11 cellular contexts compared by ENCODE assay signal in the genomic region with DNA sequence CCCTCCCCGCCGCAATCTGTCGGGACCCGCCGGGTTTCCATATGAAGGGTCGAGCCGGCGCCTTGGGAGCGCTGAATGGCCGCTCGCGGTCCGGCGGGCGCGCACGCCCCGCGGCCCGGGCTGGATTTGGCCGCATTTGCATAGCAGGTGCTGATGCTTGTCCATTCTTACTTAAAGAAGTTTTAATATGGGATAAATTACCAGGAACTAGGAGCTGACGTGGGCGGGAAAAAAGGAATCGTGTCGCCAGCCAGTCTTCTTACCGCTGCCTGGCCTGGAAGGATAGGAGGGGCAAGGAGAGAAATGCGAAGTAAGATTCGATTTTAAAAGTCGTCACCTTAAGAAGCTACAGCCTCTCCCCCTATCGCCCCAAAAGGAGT. TPM values are rescaled to one million over a fixed set of nuclear protein-coding genes. Genes with fewer than 3 reads are reported as not detected.
A peak's percentile ranks its signal among the peaks of the same experiment; 100 is the strongest.
DNase-seq lines count a peak whose midpoint lies in the region; ATAC-seq lines count a peak whose summit lies in the region.
"Had no signal": no experiment of that assay in that cellular context is flagged by ENCODE, and none has a peak within 500 bp of the region (broad histone marks: within the 10 kb centered on the region; RNA-seq: fewer than 3 reads in every experiment).

No MANE protein-coding gene starts in this region.

- no peak for DNase-seq in activated CD8-positive, alpha-beta T cell treated with anti-CD3 and anti-CD28 coated beads, Interleukin-2, amount 10 ng/mL, durations not matched to agents 7 days and 5 days
- DNase-seq in iPS-NIHi11 (ENCODE audit: low spot score) = peak; percentile 43
- no peak for DNase-seq in 8988T
- no peak for DNase-seq in inferior parietal cortex (ENCODE audit: extremely low spot score)
- DNase-seq in stimulated activated naive CD4-positive, alpha-beta T cell treated with Interleukin-2 at 50 U/mL for 16 hours (lab: John Stamatoyannopoulos, UW) = no peak
- DNase-seq in EL = no peak
- DNase-seq: activated CD4-positive, alpha-beta T cell treated with anti-CD3 and anti-CD28 coated beads, Interleukin-2, amount 50 U/mL, for 48 hours; NCI-H2227 treated with DMSO at 0.1 percent for 48 hours; stimulated activated CD4-positive, alpha-beta T cell treated with anti-CD3 and anti-CD28 coated beads, Interleukin-4, amount 100 ng/mL, for 1 hour had no signal

- CTCF ChIA-PET in activated CD8-positive, alpha-beta T cell treated with anti-CD3 and anti-CD28 coated beads, Interleukin-2, amount 10 ng/mL, durations not matched to agents 7 days and 5 days (lab: Charles Lee) = interaction anchor here (0.6 to 1.1 kb wide), 3 partner anchors 22 to 83 kb away, joined by 3 to 5 read pairs (median 4); no protein-coding TSS in a partner anchor

- H3K27ac ChIP-seq in skeletal muscle tissue (ENCODE audit: low read depth, low read length) = no peak overlapping the region

- peaks cover 0 to 15% (median 6%) of the 10 kb centered on the region in 3 donors for H3K4me1 ChIP-seq in skeletal muscle tissue (ENCODE audit: control insufficient read depth in 3 of 3, insufficient read depth in 3 of 3, low read length in 3 of 3)

- no peak overlapping the region for H3K27ac Mint-ChIP-seq in activated CD8-positive, alpha-beta T cell treated with anti-CD3 and anti-CD28 coated beads, Interleukin-2, amount 10 ng/mL, durations not matched to agents 7 days and 5 days

- H3K9me3 ChIP-seq in skeletal muscle tissue (ENCODE audit: control insufficient read depth in 3 of 3, low read length in 3 of 3) = no peaks in the 10 kb centered on the region

- H3K4me3 ChIP-seq in skeletal muscle tissue (ENCODE audit: low read length in 3 of 3) = peak overlapping the region; percentile 68 to 75 (median 70)

- peak overlapping the region; percentile 80 for H3K4me3 Mint-ChIP-seq in activated CD8-positive, alpha-beta T cell treated with anti-CD3 and anti-CD28 coated beads, Interleukin-2, amount 10 ng/mL, durations not matched to agents 7 days and 5 days

- H3K27me3 ChIP-seq in skeletal muscle tissue (ENCODE audit: control insufficient read depth in 3 of 3, insufficient read depth in 3 of 3, low read length in 3 of 3) = peaks cover 68 to 76% (median 71%) of the 10 kb centered on the region in 3 donors

- H3K4me1 Mint-ChIP-seq in activated CD8-positive, alpha-beta T cell treated with anti-CD3 and anti-CD28 coated beads, Interleukin-2, amount 10 ng/mL, durations not matched to agents 7 days and 5 days (ENCODE audit: low read depth) = peaks cover 12% of the 10 kb centered on the region

- H3K36me3 ChIP-seq in skeletal muscle tissue (ENCODE audit: control insufficient read depth in 3 of 3, insufficient read depth in 3 of 3, low read length in 3 of 3) = no peaks in the 10 kb centered on the region

- peaks cover 87% of the 10 kb centered on the region for H3K27me3 Mint-ChIP-seq in activated CD8-positive, alpha-beta T cell treated with anti-CD3 and anti-CD28 coated beads, Interleukin-2, amount 10 ng/mL, durations not matched to agents 7 days and 5 days (ENCODE audit: low read depth)

- H3K9me3 Mint-ChIP-seq in activated CD8-positive, alpha-beta T cell treated with anti-CD3 and anti-CD28 coated beads, Interleukin-2, amount 10 ng/mL, durations not matched to agents 7 days and 5 days (ENCODE audit: insufficient read depth) = no peaks in the 10 kb centered on the region

- H3K36me3 Mint-ChIP-seq in activated CD8-positive, alpha-beta T cell treated with anti-CD3 and anti-CD28 coated beads, Interleukin-2, amount 10 ng/mL, durations not matched to agents 7 days and 5 days (ENCODE audit: low read depth) = peaks cover 4% of the 10 kb centered on the region

- POLR2A ChIA-PET in activated CD8-positive, alpha-beta T cell treated with anti-CD3 and anti-CD28 coated beads, Interleukin-2, amount 10 ng/mL, durations not matched to agents 7 days and 5 days (lab: Charles Lee) = no interaction called here

- ATAC-seq in GM19035 (IDR thresholded peaks at IDR 0.05; ENCODE audit: unreplicated experiment) = peak; percentile 39
- no peak for ATAC-seq in activated CD8-positive, alpha-beta T cell treated with anti-CD3 and anti-CD28 coated beads, Interleukin-2, amount 10 ng/mL, durations not matched to agents 7 days and 5 days

- peak overlapping the region in 1 of 3 donors; percentile 38 for H3K9ac ChIP-seq in skeletal muscle tissue (ENCODE audit: low read depth in 1 of 3, low read length in 3 of 3)

RNA-seq across cellular contexts. Expression of gene NEUROG1, which starts 8.9 kb away (rescaled TPM):
- total RNA-seq in activated CD8-positive, alpha-beta T cell treated with anti-CD3 and anti-CD28 coated beads, Interleukin-2, amount 10 ng/mL, durations not matched to agents 7 days and 5 days = not detected
- not detected for total RNA-seq in skeletal muscle tissue

RNA-seq across cellular contexts. Expression of gene CXCL14, which starts 34.1 kb away (rescaled TPM):
- not detected for total RNA-seq in activated CD8-positive, alpha-beta T cell treated with anti-CD3 and anti-CD28 coated beads, Interleukin-2, amount 10 ng/mL, durations not matched to agents 7 days and 5 days
- 19.8 TPM for total RNA-seq in skeletal muscle tissue

Comparison
In these comparisons a context has a peak if more than half of its experiments do, and no peak if none do; other contexts are left out.
1. RNA of gene CXCL14, which starts 34.1 kb away (total RNA-seq): 19.8 TPM in skeletal muscle tissue (single experiment); not detected in activated CD8-positive, alpha-beta T cell treated with anti-CD3 and anti-CD28 coated beads, Interleukin-2, amount 10 ng/mL, durations not matched to agents 7 days and 5 days; every median in the first group is over 10 times any median in the second.